In genomic region chr4:104940927-104941326, GRCh38 we compare ENCODE assay signal across 17 cellular contexts.
DNase-seq lines count a peak whose midpoint lies in the region; ATAC-seq, FAIRE-seq and TF ChIP-seq lines count a peak whose summit lies in the region.
"Had no signal": no experiment of that assay in that cellular context is flagged by ENCODE, and none has a peak within 500 bp of the region (broad histone marks: within the 10 kb centered on the region; RNA-seq: fewer than 3 reads in every experiment).

No MANE protein-coding gene starts in this region.

- CTCF ChIA-PET in mammary epithelial cell (lab: Charles Lee; ENCODE audit: low non-redundant PET), result no interaction called here
- CTCF ChIA-PET in SK-N-SH (lab: Yijun Ruan, JAX), result interaction anchor here (0.9 kb wide), 1 partner anchor 531 kb away, joined by 3 read pairs; no protein-coding TSS in a partner anchor

- WGBS in mammary epithelial cell (ENCODE audit: low coverage, missing lambda C conversion rate), result 28% methylated on average over 2 of the region's 2 CpGs
- 11% methylated on average over 2 of the region's 2 CpGs for WGBS in SK-N-SH (ENCODE audit: low lambda C conversion rate)

- peak overlapping the region; percentile 5 for H3K4me2 ChIP-seq in mammary epithelial cell (ENCODE audit: insufficient read depth, low read depth, low read length)
- H3K4me2 ChIP-seq in SK-N-SH, result no peak overlapping the region
- H3K4me2 ChIP-seq: BLaER1 had no signal

- H3K27ac ChIP-seq in mammary epithelial cell (ENCODE audit: insufficient read depth, low read depth, low read length) (peak overlapping the region; percentile 38), breast epithelium (no peak overlapping the region), SK-N-SH (ENCODE audit: low read depth in 2 of 2, low read length in 1 of 2) (peak overlapping the region in 1 of 2 experiments; percentile 43; a peak in 1 of 4 replicates), kidney (ENCODE audit: low read depth in 2 of 2, low read length in 2 of 2) (no peak overlapping the region)
- H3K27ac ChIP-seq: BLaER1 had no signal

- dilution Hi-C loops in mammary epithelial cell (cut with HindIII; ENCODE audit: low sequenced_read_pairs), result no loop called here

- peak; percentile 43 for FAIRE-seq in islet of Langerhans (lab: Jason Lieb, UNC)
- no peak for FAIRE-seq in GM12891 (lab: Jason Lieb, UNC)
- FAIRE-seq in kidney (lab: Jason Lieb, UNC), result no peak
- FAIRE-seq: H1, HepG2 had no signal

- no peak overlapping the region for H3K9ac ChIP-seq in mammary epithelial cell (ENCODE audit: insufficient read depth, low read length)
- no peak overlapping the region for H3K9ac ChIP-seq in SK-N-SH
- H3K9ac ChIP-seq in kidney (ENCODE audit: low read length in 2 of 2), result no peak overlapping the region
- H3K9ac ChIP-seq: BLaER1 had no signal

- H2AFZ ChIP-seq in mammary epithelial cell (ENCODE audit: low read depth, low read length) (peak overlapping the region; percentile 41), SK-N-SH (ENCODE audit: low read depth) (no peak overlapping the region)

- TF ChIP-seq RAD21 in SK-N-SH (IDR thresholded peaks at IDR 0.05; ENCODE audit: low read length), result no peak

- H3K9me3 ChIP-seq in mammary epithelial cell (replicated peaks; ENCODE audit: insufficient read depth, low read length), result no peaks in the 10 kb centered on the region
- no peaks in the 10 kb centered on the region for H3K9me3 ChIP-seq in breast epithelium
- H3K9me3 ChIP-seq in SK-N-SH, result no peaks in the 10 kb centered on the region
- no peaks in the 10 kb centered on the region for H3K9me3 ChIP-seq in kidney (ENCODE audit: control insufficient read depth in 1 of 2, low read length in 2 of 2)
- H3K9me3 ChIP-seq: BLaER1 had no signal

- DNase-seq in mammary epithelial cell, result no peak
- no peak for DNase-seq in breast epithelium (ENCODE audit: low spot score in 2 of 2)
- peak; percentile 10 for DNase-seq in SK-N-SH
- DNase-seq in GM12891 (ENCODE audit: insufficient read length, low spot score), result no peak
- DNase-seq in kidney, result no peak
- DNase-seq: 8988T; CD4-positive, alpha-beta memory T cell; DMS 273 treated with DMSO at 0.1 percent for 48 hours; DMS53; DND-41; EL; H9 had no signal

- in situ Hi-C loops in mammary epithelial cell (cut with MboI; ENCODE audit: low sequenced_read_pairs in 2 of 2), result no loop called here

- no peaks in the 10 kb centered on the region for H3F3A ChIP-seq in SK-N-SH (replicated peaks; ENCODE audit: insufficient read depth)

- TF ChIP-seq EP300 in SK-N-SH (IDR thresholded peaks at IDR 0.05; ENCODE audit: borderline replicate concordance in 1 of 2, low read depth in 1 of 2, low read length in 1 of 2), result peak in 1 of 2 experiments; percentile 49; a peak in 1 of 4 replicates

- no TSS peak for BruUV-seq in mammary epithelial cell (replicated peaks; lab: Mats Ljungman, UMichigan)

- H3K79me2 ChIP-seq in mammary epithelial cell (ENCODE audit: insufficient read depth, low read length), result no peaks in the 10 kb centered on the region
- no peaks in the 10 kb centered on the region for H3K79me2 ChIP-seq in SK-N-SH (ENCODE audit: insufficient read depth)

- H3K36me3 ChIP-seq in mammary epithelial cell (ENCODE audit: insufficient read depth, low read length) (no peaks in the 10 kb centered on the region), breast epithelium (no peaks in the 10 kb centered on the region), SK-N-SH (replicated peaks in 1 of 2; ENCODE audit: control insufficient read depth in 1 of 2, insufficient read depth in 2 of 2, low read length in 1 of 2) (no peaks in the 10 kb centered on the region), kidney (ENCODE audit: control insufficient read depth in 1 of 2, insufficient read depth in 2 of 2, low read length in 2 of 2) (no peaks in the 10 kb centered on the region)
- H3K36me3 ChIP-seq: BLaER1 had no signal

- H3K4me1 ChIP-seq in mammary epithelial cell (ENCODE audit: insufficient read depth, low read length), result peaks cover 8% of the 10 kb centered on the region
- no peaks in the 10 kb centered on the region for H3K4me1 ChIP-seq in breast epithelium
- H3K4me1 ChIP-seq in SK-N-SH (ENCODE audit: control insufficient read depth in 1 of 2, insufficient read depth in 2 of 2, low read depth in 1 of 2, low read length in 1 of 2), result no peaks in the 10 kb centered on the region; a peak in 1 of 4 replicates
- no peaks in the 10 kb centered on the region for H3K4me1 ChIP-seq in kidney (ENCODE audit: control insufficient read depth in 1 of 2, insufficient read depth in 1 of 2, low read depth in 1 of 2, low read length in 2 of 2)
- H3K4me1 ChIP-seq: BLaER1 had no signal

- H3K27me3 ChIP-seq in mammary epithelial cell (ENCODE audit: insufficient read depth, low read length) (no peaks in the 10 kb centered on the region), breast epithelium (no peaks in the 10 kb centered on the region), SK-N-SH (ENCODE audit: insufficient read depth) (no peaks in the 10 kb centered on the region)
- H3K27me3 ChIP-seq: BLaER1 had no signal

- no peak for TF ChIP-seq POLR2A in breast epithelium (IDR thresholded peaks at IDR 0.05)
- TF ChIP-seq POLR2A in GM12891 (IDR thresholded peaks at IDR 0.05; ENCODE audit: low read depth, low read length), result no peak

- H4K20me1 ChIP-seq in mammary epithelial cell (ENCODE audit: insufficient read depth, low read length) (no peaks in the 10 kb centered on the region), SK-N-SH (ENCODE audit: insufficient read depth) (no peaks in the 10 kb centered on the region)
- H4K20me1 ChIP-seq: BLaER1 had no signal

- intact Hi-C loops in mammary epithelial cell (cut with micrococcal nuclease), result no loop called here
- intact Hi-C loops in breast epithelium (cut with DNase I; ENCODE audit: low total_unique reads), result no loop called here
- intact Hi-C loops in kidney (cut with DNase I), result no loop called here

- POLR2A ChIA-PET in SK-N-SH (lab: Yijun Ruan, JAX), result no interaction called here

- no peaks in the 10 kb centered on the region for H3K9me2 ChIP-seq in SK-N-SH

- no peak overlapping the region for H3K4me3 ChIP-seq in mammary epithelial cell (replicated peaks in 1 of 3; ENCODE audit: insufficient read depth in 1 of 3, low read depth in 2 of 3, low read length in 3 of 3)
- no peak overlapping the region for H3K4me3 ChIP-seq in breast epithelium
- no peak overlapping the region for H3K4me3 ChIP-seq in SK-N-SH (ENCODE audit: low read depth in 2 of 2, low read length in 1 of 2)
- no peak overlapping the region for H3K4me3 ChIP-seq in kidney (ENCODE audit: low read length in 2 of 2)
- H3K4me3 ChIP-seq: BLaER1 had no signal

- ATAC-seq in HG03342 (IDR thresholded peaks at IDR 0.05; ENCODE audit: unreplicated experiment), result no peak
- ATAC-seq: HepG2 had no signal

- TF ChIP-seq CTCF in mammary epithelial cell (conservative IDR thresholded peaks at IDR 0.05 in 1 of 2, IDR thresholded peaks at IDR 0.05 in 1 of 2; ENCODE audit: extremely low read depth in 1 of 2, insufficient read depth in 1 of 2, low read depth in 1 of 2, low read length in 2 of 2), result no peak
- TF ChIP-seq CTCF in breast epithelium (IDR thresholded peaks at IDR 0.05), result no peak
- no peak for TF ChIP-seq CTCF in SK-N-SH (IDR thresholded peaks at IDR 0.05)
- no peak for TF ChIP-seq CTCF in kidney (IDR thresholded peaks at IDR 0.05; ENCODE audit: borderline replicate concordance, extremely low read depth, insufficient read depth)

TF ChIP-seq in SK-N-SH, 30 proteins besides CTCF, POLR2A, EP300 and RAD21:
- no peak for TF ChIP-seq MEF2A (IDR thresholded peaks at IDR 0.05; ENCODE audit: borderline replicate concordance, low read depth)
- peak; percentile 76 for TF ChIP-seq GATA2 (CRISPR knock-in tag; IDR thresholded peaks at IDR 0.05)

TF ChIP-seq in GM12891, 5 proteins besides CTCF, POLR2A, EP300 and RAD21:
- no peak for TF ChIP-seq TAF1 (IDR thresholded peaks at IDR 0.05; ENCODE audit: low read depth, low read length)
- TF ChIP-seq PAX5 (IDR thresholded peaks at IDR 0.05; ENCODE audit: insufficient read depth, low read length, severe bottlenecking), result no peak
- no peak for TF ChIP-seq SPI1 (IDR thresholded peaks at IDR 0.05; ENCODE audit: low read depth, low read length)
- TF ChIP-seq POU2F2 (IDR thresholded peaks at IDR 0.05; ENCODE audit: low read depth, low read length), result no peak
- TF ChIP-seq POLR2AphosphoS5 (IDR thresholded peaks at IDR 0.05; ENCODE audit: low read depth, low read length), result no peak
